8 cellular contexts compared by ENCODE assay signal in genomic region chr19:12035220-12036172, GRCh38. TPM values are rescaled to one million over a fixed set of nuclear protein-coding genes. Genes with fewer than 3 reads are reported as not detected.
A peak's percentile ranks its signal among the peaks of the same experiment; 100 is the strongest.
DNase-seq lines count a peak whose midpoint lies in the region; ATAC-seq, FAIRE-seq and TF ChIP-seq lines count a peak whose summit lies in the region.

Gene ZNF433 (minus strand): TSS chr19:12035679. CDS start chr19:12035539, 140 bp downstream.

- peak within 1 kb of the TSS; percentile 77 to 90 for H3K4me2 ChIP-seq in H1 (ENCODE audit: insufficient read depth in 1 of 2, low read depth in 2 of 2, low read length in 2 of 2)

- CTCF ChIA-PET in H1 (lab: Charles Lee; ENCODE audit: partially characterized antibody), result interaction anchor here (0.6 to 3.8 kb wide), 10 partner anchors 20 to 643 kb away, joined by 3 to 14 read pairs (median 3); no protein-coding TSS in a partner anchor

- no peak within 1 kb of the TSS for H3K14ac ChIP-seq in H1 (ENCODE audit: insufficient read length)

- H3K56ac ChIP-seq in H1 (replicated peaks; ENCODE audit: insufficient read length, low read depth, low read length), result peak within 1 kb of the TSS; percentile 40

- H3K27me3 ChIP-seq in H1 (replicated peaks in 1 of 4; ENCODE audit: control insufficient read depth in 3 of 4, extremely low read depth in 1 of 4, insufficient read depth in 3 of 4, low read length in 3 of 4), result peaks cover 0 to 7% (median 2%) of the 10 kb centered on the region in 4 experiments; a peak in 3 of 7 replicates

- WGBS in H1 (ENCODE audit: extremely low coverage in 1 of 2, insufficient coverage in 1 of 2, insufficient read length in 1 of 2, insufficient replicate concordance in 2 of 2, low coverage in 1 of 2, low lambda C conversion rate in 2 of 2, missing lambda C conversion rate in 1 of 2), 2 experiments, result 2% methylated on average over 63 of the region's 68 CpGs; no CpG with 5 or more reads in 1 of the 2 experiments

- peaks cover 6% of the 10 kb centered on the region for H3K23me2 ChIP-seq in H1 (ENCODE audit: low read depth, low read length)

- peak within 1 kb of the TSS; percentile 71; the same call in 1 of the 2 replicates for H3K18ac ChIP-seq in H1 (ENCODE audit: extremely low read depth, low read length)

- H2BK20ac ChIP-seq in H1 (ENCODE audit: low read length), result no peak within 1 kb of the TSS

- no peak within 1 kb of the TSS for H3K23ac ChIP-seq in H1 (ENCODE audit: insufficient read length)

- POLR2A ChIA-PET in H1 (lab: Charles Lee; ENCODE audit: partially characterized antibody), result interaction anchor here (0.9 to 3.9 kb wide), 23 partner anchors 7 to 238 kb away, joined by 3 to 58 read pairs (median 4); partner anchors contain the start of genes ZNF136, ZNF20, ZNF491 and ZNF625

- H3K27ac ChIP-seq in H1 (ENCODE audit: low read depth, low read length), result peak within 1 kb of the TSS; percentile 76; the same call in 1 of the 2 replicates

- H3K9ac ChIP-seq in H1 (replicated peaks in 1 of 4; ENCODE audit: extremely low read depth in 1 of 4, low read depth in 3 of 4, low read length in 3 of 4), result peak within 1 kb of the TSS; percentile 9 to 84 (median 80)

- FAIRE-seq in H1 (lab: Jason Lieb, UNC), result peak; percentile 65

- H3K79me2 ChIP-seq in H1 (ENCODE audit: control insufficient read depth in 1 of 2, insufficient read depth in 2 of 2, low read length in 2 of 2), result no peaks in the 10 kb centered on the region

- peak; percentile 50 for DNase-seq in NCI-H82 treated with DMSO at 0.1 percent for 48 hours (lab: John Stamatoyannopoulos, UW; ENCODE audit: unreplicated experiment)
- DNase-seq in activated CD8-positive, alpha-beta memory T cell treated with anti-CD3 and anti-CD28 coated beads, Interleukin-2, amount 50 U/mL, for 24 hours (ENCODE audit: extremely low read depth), result peak; percentile 46
- DNase-seq in H1 (ENCODE audit: low read depth in 1 of 2, low spot score in 2 of 2), result peak; percentile 76 to 99
- DNase-seq in lung microvascular endothelial cell (ENCODE audit: low read depth in 2 of 2), result peak; percentile 71 to 80
- peak; percentile 45 to 80 (median 65) for DNase-seq in stimulated activated CD4-positive, alpha-beta T cell treated with anti-CD3 and anti-CD28 coated beads, TNF-alpha, amount 100 ng/mL, for 24 hours (ENCODE audit: low read depth in 3 of 3)
- DNase-seq in NCI-H1436 (lab: John Stamatoyannopoulos, UW), result no peak

- no peaks in the 10 kb centered on the region for H3K79me1 ChIP-seq in H1 (ENCODE audit: low read depth, low read length)

- peak within 1 kb of the TSS; percentile 100; the same call in 1 of the 2 replicates for H4K8ac ChIP-seq in H1 (ENCODE audit: extremely low read depth, insufficient read depth, low read length)

- no peak within 1 kb of the TSS for H2BK15ac ChIP-seq in H1 (ENCODE audit: low read length)

- TF ChIP-seq CTCF in H1 (IDR thresholded peaks at IDR 0.05; ENCODE audit: control extremely low read depth in 1 of 3, insufficient read depth in 1 of 3, low read depth in 1 of 3, low read length in 3 of 3), result peak in 1 of 3 experiments; percentile 11; a peak in 1 of 4 replicates

- H2BK12ac ChIP-seq in H1 (ENCODE audit: low read depth, low read length), result peak within 1 kb of the TSS; percentile 87; the same call in 1 of the 2 replicates

- no peak within 1 kb of the TSS for H4K5ac ChIP-seq in H1 (ENCODE audit: insufficient read length, low read depth, low read length)

- H4K20me1 ChIP-seq in H1 (replicated peaks in 1 of 2; ENCODE audit: control insufficient read depth in 1 of 2, insufficient read depth in 2 of 2, low read length in 2 of 2), result no peaks in the 10 kb centered on the region

- no peak within 1 kb of the TSS for H3K4ac ChIP-seq in H1 (replicated peaks; ENCODE audit: insufficient read length, low read depth, low read length)

- H2AFZ ChIP-seq in H1 (ENCODE audit: low read length), result peak within 1 kb of the TSS; percentile 85; the same call in 1 of the 2 replicates

- H2BK120ac ChIP-seq in H1 (replicated peaks; ENCODE audit: low read depth, low read length), result no peak within 1 kb of the TSS

- ATAC-seq in HG03066 (IDR thresholded peaks at IDR 0.05; ENCODE audit: low read depth, unreplicated experiment), result peak; percentile 86

- no peak within 1 kb of the TSS for H2AK5ac ChIP-seq in H1 (ENCODE audit: low read depth, low read length)

- H3K36me3 ChIP-seq in H1 (ENCODE audit: control insufficient read depth in 2 of 4, insufficient read depth in 4 of 4, low read length in 3 of 4), result peaks cover 0 to 2% (median 0%) of the 10 kb centered on the region in 4 experiments; a peak in 1 of 8 replicates

- peaks cover 0 to 4% (median 2%) of the 10 kb centered on the region in 4 experiments; a peak in 3 of 7 replicates for H3K4me1 ChIP-seq in H1 (replicated peaks in 1 of 4; ENCODE audit: control insufficient read depth in 3 of 4, insufficient read depth in 4 of 4, low read length in 3 of 4)

- peak within 1 kb of the TSS; percentile 58 to 81 (median 80) for H3K4me3 ChIP-seq in H1 (ENCODE audit: extremely low read depth in 1 of 4, insufficient read depth in 2 of 4, low read depth in 3 of 4, low read length in 4 of 4)

- H2BK5ac ChIP-seq in H1 (ENCODE audit: low read depth, low read length), result no peak within 1 kb of the TSS; the same call in 1 of the 2 replicates

- TF ChIP-seq RAD21 in H1 (IDR thresholded peaks at IDR 0.05 in 1 of 2, conservative IDR thresholded peaks at IDR 0.05 in 1 of 2; ENCODE audit: low read depth in 2 of 2, low read length in 2 of 2), result no peak

- no peaks in the 10 kb centered on the region; a peak in 1 of 4 replicates for H3K9me3 ChIP-seq in H1 (ENCODE audit: insufficient read depth in 2 of 2, low read depth in 1 of 2, low read length in 1 of 2)

- H4K91ac ChIP-seq in H1 (replicated peaks; ENCODE audit: insufficient read length, low read length), result no peak within 1 kb of the TSS

- TF ChIP-seq EP300 in H1 (IDR thresholded peaks at IDR 0.05; ENCODE audit: borderline replicate concordance in 1 of 2, low read depth in 2 of 2, low read length in 2 of 2), result peak in 1 of 2 experiments; percentile 69; a peak in 1 of 3 replicates

- TF ChIP-seq POLR2A in GM15510 (IDR thresholded peaks at IDR 0.05; ENCODE audit: borderline replicate concordance, extremely low read depth, insufficient read length), result peak; percentile 68
- peak in 1 of 2 experiments; percentile 80; a peak in 2 of 3 replicates for TF ChIP-seq POLR2A in H1 (IDR thresholded peaks at IDR 0.05; ENCODE audit: control extremely low read depth in 1 of 2, low read depth in 2 of 2, low read length in 2 of 2)

TF ChIP-seq in H1, 55 proteins besides CTCF, POLR2A, EP300 and RAD21 (continues in another document):
- TF ChIP-seq TEAD4 (IDR thresholded peaks at IDR 0.05; ENCODE audit: low read depth, low read length) (no peak), TAF1 (IDR thresholded peaks at IDR 0.05; ENCODE audit: low read depth, low read length) (peak; percentile 83), CREB1 (IDR thresholded peaks at IDR 0.05) (no peak), USF2 (IDR thresholded peaks at IDR 0.05; ENCODE audit: low read length) (no peak), POU5F1 (IDR thresholded peaks at IDR 0.05; ENCODE audit: low read depth, low read length) (no peak), EGR1 (IDR thresholded peaks at IDR 0.05; ENCODE audit: borderline replicate concordance, low read depth, low read length) (0 out of 2 replicates have a peak, but pooled peaks have one; percentile 24), CBX8 (IDR thresholded peaks at IDR 0.05; ENCODE audit: borderline replicate concordance, low read depth, low read length) (no peak), CEBPB (IDR thresholded peaks at IDR 0.05; ENCODE audit: low read depth, low read length) (no peak), PHF8 (conservative IDR thresholded peaks at IDR 0.05; ENCODE audit: low read depth, low read length) (peak; percentile 82), HDAC2 (IDR thresholded peaks at IDR 0.05; ENCODE audit: borderline replicate concordance in 1 of 2, low read depth in 2 of 2, low read length in 2 of 2) (no peak), ATF3 (IDR thresholded peaks at IDR 0.05; ENCODE audit: insufficient read depth, low read depth, low read length) (no peak), ASH2L (IDR thresholded peaks at IDR 0.05; ENCODE audit: low read length) (peak; percentile 97), RXRA (IDR thresholded peaks at IDR 0.05; ENCODE audit: insufficient read depth, low read depth, low read length) (no peak), SP2 (IDR thresholded peaks at IDR 0.05; ENCODE audit: low read length) (no peak), CTBP2 (IDR thresholded peaks at IDR 0.05; ENCODE audit: borderline replicate concordance, insufficient read depth, insufficient read length, low read length) (no peak), KDM1A (IDR thresholded peaks at IDR 0.05; ENCODE audit: borderline replicate concordance, low read length) (no peak; the same call in 1 of the 2 replicates), RFX5 (IDR thresholded peaks at IDR 0.05; ENCODE audit: borderline replicate concordance, low read depth, low read length) (no peak), BRCA1 (IDR thresholded peaks at IDR 0.05; ENCODE audit: low read depth, low read length) (no peak)

RNA-seq across cellular contexts. Expression of gene ZNF433, which starts in this region (rescaled TPM):
- total RNA-seq in H1 (2021; fragmentation: NEBNext Ultra II Directional; extraction: Animal tissue kit (Norgen Biotek cat#: 25700)), result 1.4 and 1.8 TPM in 2 replicates
- 0.68 and 0.71 TPM in 2 replicates for polyA plus RNA-seq in H1 (2011; rRNA removed)
- polyA plus RNA-seq in H1 (2011; cell fraction: cytosol; rRNA removed), result 1.3 TPM
- polyA plus RNA-seq in H1 (2011; cell fraction: nucleus; rRNA removed), result 0.88 TPM
- polyA plus RNA-seq in H1 (2012, experiment 1 of 2), result 1.4 to 3.1 TPM (median 2.2 TPM) in 4 replicates
- 0.58 TPM for polyA plus RNA-seq in H1 (2012, experiment 2 of 2)
- polyA plus RNA-seq in H1 (2013, experiment 1 of 2), result 0.47 TPM
- 0.57 TPM for polyA plus RNA-seq in H1 (2013, experiment 2 of 2)
- 1.0 and 1.5 TPM in 2 replicates for polyA minus RNA-seq in H1 (2011; rRNA and poly(A)+ RNA removed)
- polyA minus RNA-seq in H1 (2011; cell fraction: cytosol; rRNA and poly(A)+ RNA removed), result 0.81 TPM
- polyA minus RNA-seq in H1 (2011; cell fraction: nucleus; rRNA and poly(A)+ RNA removed), result 3.1 TPM
- total RNA-seq in lung microvascular endothelial cell, result 2.0 TPM in 2 replicates
